Comparison of ENCODE assay signal across 10 cellular contexts in genomic region chr4:153649572-153649991, GRCh38. TPM values are rescaled to one million over a fixed set of nuclear protein-coding genes. Genes with fewer than 3 reads are reported as not detected.
DNase-seq lines count a peak whose midpoint lies in the region; ATAC-seq, FAIRE-seq and TF ChIP-seq lines count a peak whose summit lies in the region.
"Had no signal": no experiment of that assay in that cellular context is flagged by ENCODE, and none has a peak within 500 bp of the region (broad histone marks: within the 10 kb centered on the region; RNA-seq: fewer than 3 reads in every experiment).

No MANE protein-coding gene starts in this region.

- H3K27me3 Mint-ChIP-seq in activated naive CD8-positive, alpha-beta T cell treated with anti-CD3 and anti-CD28 coated beads, Interleukin-2, amount 50 U/mL, for 24 hours: no peaks in the 10 kb centered on the region
- H3K27me3 Mint-ChIP-seq in activated naive CD8-positive, alpha-beta T cell treated with anti-CD3 and anti-CD28 coated beads for 36 hours: no peaks in the 10 kb centered on the region

- no peak overlapping the region for H3K4me3 ChIP-seq in choroid plexus epithelial cell (ENCODE audit: low read depth, low read length)
- H3K4me3 ChIP-seq: body of pancreas, lung had no signal

- no peaks in the 10 kb centered on the region for H3K36me3 Mint-ChIP-seq in activated naive CD8-positive, alpha-beta T cell treated with anti-CD3 and anti-CD28 coated beads, Interleukin-2, amount 50 U/mL, for 24 hours (ENCODE audit: low read depth)
- no peaks in the 10 kb centered on the region for H3K36me3 Mint-ChIP-seq in activated naive CD8-positive, alpha-beta T cell treated with anti-CD3 and anti-CD28 coated beads for 36 hours

- peaks cover 30% of the 10 kb centered on the region for H3K4me1 Mint-ChIP-seq in activated naive CD8-positive, alpha-beta T cell treated with anti-CD3 and anti-CD28 coated beads, Interleukin-2, amount 50 U/mL, for 24 hours
- peaks cover 25% of the 10 kb centered on the region for H3K4me1 Mint-ChIP-seq in activated naive CD8-positive, alpha-beta T cell treated with anti-CD3 and anti-CD28 coated beads for 36 hours

- H3K4me3 Mint-ChIP-seq in activated naive CD8-positive, alpha-beta T cell treated with anti-CD3 and anti-CD28 coated beads, Interleukin-2, amount 50 U/mL, for 24 hours: no peak overlapping the region
- no peak overlapping the region for H3K4me3 Mint-ChIP-seq in activated naive CD8-positive, alpha-beta T cell treated with anti-CD3 and anti-CD28 coated beads for 36 hours

- FAIRE-seq in urothelium cell line (lab: Jason Lieb, UNC): no peak

- H3K9me3 Mint-ChIP-seq in activated naive CD8-positive, alpha-beta T cell treated with anti-CD3 and anti-CD28 coated beads, Interleukin-2, amount 50 U/mL, for 24 hours: peaks cover 4% of the 10 kb centered on the region
- H3K9me3 Mint-ChIP-seq in activated naive CD8-positive, alpha-beta T cell treated with anti-CD3 and anti-CD28 coated beads for 36 hours: peaks cover 1% of the 10 kb centered on the region

- ATAC-seq in activated naive CD8-positive, alpha-beta T cell treated with anti-CD3 and anti-CD28 coated beads, Interleukin-2, amount 50 U/mL, for 24 hours: peak; percentile 50
- ATAC-seq in stimulated activated naive CD8-positive, alpha-beta T cell treated with anti-CD3 and anti-CD28 coated beads, Interleukin-15, Interleukin-2, amounts not matched to agents 100 U/mL and 50 U/mL, for 24 hours: peak; percentile 51
- no peak for ATAC-seq in HG02571 (IDR thresholded peaks at IDR 0.05; ENCODE audit: unreplicated experiment)
- ATAC-seq: body of pancreas had no signal

- TF ChIP-seq CTCF in choroid plexus epithelial cell (conservative IDR thresholded peaks at IDR 0.05; ENCODE audit: low read depth, low read length): peak; percentile 62

- DNase-seq in activated naive CD8-positive, alpha-beta T cell treated with anti-CD3 and anti-CD28 coated beads, Interleukin-2, amount 50 U/mL, for 24 hours: no peak
- no peak for DNase-seq in activated naive CD8-positive, alpha-beta T cell treated with anti-CD3 and anti-CD28 coated beads for 36 hours
- peak; percentile 8 for DNase-seq in NCI-H226
- DNase-seq in choroid plexus epithelial cell (ENCODE audit: low read depth): peak; percentile 51
- DNase-seq in stimulated activated naive CD8-positive, alpha-beta T cell treated with anti-CD3 and anti-CD28 coated beads, Interleukin-15, Interleukin-2, amounts not matched to agents 100 U/mL and 50 U/mL, for 24 hours: no peak
- DNase-seq in urothelium cell line (ENCODE audit: low spot score): no peak
- DNase-seq in activated CD4-positive, CD25-positive, alpha-beta regulatory T cell treated with anti-CD3 and anti-CD28 coated beads, Interleukin-2, amount 50 U/mL, for 72 hours: no peak
- DNase-seq: body of pancreas had no signal

- H3K27ac Mint-ChIP-seq in activated naive CD8-positive, alpha-beta T cell treated with anti-CD3 and anti-CD28 coated beads, Interleukin-2, amount 50 U/mL, for 24 hours: no peak overlapping the region
- H3K27ac Mint-ChIP-seq in activated naive CD8-positive, alpha-beta T cell treated with anti-CD3 and anti-CD28 coated beads for 36 hours: no peak overlapping the region

RNA-seq across cellular contexts. Expression of gene TLR2, which starts 34.5 kb away (rescaled TPM):
- 1 to 10 TPM; 1.1 to 1.2 TPM for total RNA-seq in activated naive CD8-positive, alpha-beta T cell treated with anti-CD3 and anti-CD28 coated beads for 36 hours

Comparison
In these comparisons a context has a peak if more than half of its experiments do, and no peak if none do; other contexts are left out.
1. DNase-seq: peak in NCI-H226 (single experiment) and choroid plexus epithelial cell (single experiment); none in activated naive CD8-positive, alpha-beta T cell treated with anti-CD3 and anti-CD28 coated beads, Interleukin-2, amount 50 U/mL, for 24 hours (single experiment), activated naive CD8-positive, alpha-beta T cell treated with anti-CD3 and anti-CD28 coated beads for 36 hours (single experiment), stimulated activated naive CD8-positive, alpha-beta T cell treated with anti-CD3 and anti-CD28 coated beads, Interleukin-15, Interleukin-2, amounts not matched to agents 100 U/mL and 50 U/mL, for 24 hours (single experiment), urothelium cell line (single experiment) and activated CD4-positive, CD25-positive, alpha-beta regulatory T cell treated with anti-CD3 and anti-CD28 coated beads, Interleukin-2, amount 50 U/mL, for 72 hours (single experiment).